6 cellular contexts compared by ENCODE assay signal in genomic region chr4:17911608-17912007, GRCh38.
"Had no signal": no experiment of that assay in that cellular context is flagged by ENCODE, and none has a peak within 500 bp of the region (broad histone marks: within the 10 kb centered on the region; RNA-seq: fewer than 3 reads in every experiment).

No MANE protein-coding gene starts in this region.

- ATAC-seq: GM23338, HepG2 had no signal

- DNase-seq: H9, HCEC 1CT had no signal

- H3K4me3 ChIP-seq: GM23338 had no signal

- FAIRE-seq: H1, H54, HepG2 had no signal
